ENCODE assay signal across 19 cellular contexts in the genomic region with DNA sequence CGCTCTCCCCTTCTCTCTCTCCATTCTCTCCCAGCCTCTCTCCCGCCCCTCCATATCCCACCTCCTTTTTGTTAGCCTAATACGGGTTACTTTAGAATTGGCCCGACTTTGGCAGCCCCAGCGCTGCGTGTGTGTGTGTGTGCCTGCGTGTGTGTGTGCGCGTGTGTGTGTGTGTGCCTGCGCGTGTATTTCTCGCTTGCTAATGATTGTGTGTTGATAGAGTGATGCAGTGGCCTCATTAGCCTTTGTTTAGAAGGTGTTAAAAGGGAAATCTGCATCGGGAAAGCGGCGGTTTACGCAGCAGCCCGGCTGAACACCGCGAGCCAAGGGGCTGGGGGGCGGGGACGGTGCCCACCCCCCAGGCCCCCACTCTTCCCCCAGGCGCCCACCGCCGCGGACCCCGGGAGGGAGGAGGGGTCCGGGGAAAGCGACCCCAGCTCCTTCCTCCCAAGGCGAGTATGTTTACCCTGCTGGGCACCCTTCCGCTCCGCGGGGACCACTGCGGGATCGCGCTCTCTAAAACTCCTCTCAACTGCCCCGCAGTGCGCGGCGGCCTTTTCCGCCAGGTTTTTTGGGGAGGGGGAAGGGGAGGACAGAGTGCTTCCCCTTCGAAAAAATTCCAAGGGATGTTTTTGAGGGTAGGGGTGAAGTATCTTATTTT. TPM values are rescaled to one million over a fixed set of nuclear protein-coding genes. Genes with fewer than 3 reads are reported as not detected.
DNase-seq lines count a peak whose midpoint lies in the region; ATAC-seq and TF ChIP-seq lines count a peak whose summit lies in the region.
"Had no signal": no experiment of that assay in that cellular context is flagged by ENCODE, and none has a peak within 500 bp of the region (broad histone marks: within the 10 kb centered on the region; RNA-seq: fewer than 3 reads in every experiment).

No MANE protein-coding gene starts in this region.

- H3K36me3 ChIP-seq in GM23338 (ENCODE audit: insufficient read depth) (no peaks in the 10 kb centered on the region; the same call in 1 of the 2 replicates), HUES48 (ENCODE audit: control insufficient read depth, insufficient read depth, low read length) (no peaks in the 10 kb centered on the region), endodermal cell (ENCODE audit: control insufficient read depth, insufficient read depth, low read length) (no peaks in the 10 kb centered on the region)
- H3K36me3 ChIP-seq: MG63 had no signal

- 0 to 1% methylated on average over 11 to 30 of the region's 41 CpGs for WGBS in endodermal cell (ENCODE audit: insufficient coverage in 1 of 2, insufficient read length in 1 of 2), 2 experiments

- H3K27ac ChIP-seq in GM23338 (ENCODE audit: low read depth) (no peak overlapping the region), HUES48 (ENCODE audit: low read depth, low read length) (peak overlapping the region; percentile 44), endodermal cell (ENCODE audit: low read depth, low read length) (no peak overlapping the region)
- H3K27ac ChIP-seq: RWPE1 had no signal

- H3K27me3 ChIP-seq in GM23338 (ENCODE audit: insufficient read depth) (peaks cover 95% of the 10 kb centered on the region), HUES48 (ENCODE audit: control insufficient read depth, insufficient read depth, low read length) (peaks cover 95% of the 10 kb centered on the region), endodermal cell (ENCODE audit: control insufficient read depth, insufficient read depth, low read length, poor library complexity, severe bottlenecking) (peaks cover 96% of the 10 kb centered on the region)

- peak overlapping the region; percentile 89 for H3K4me2 ChIP-seq in GM23338

- no peak overlapping the region for H3K9ac ChIP-seq in HUES48 (ENCODE audit: low read depth, low read length)
- no peak overlapping the region for H3K9ac ChIP-seq in endodermal cell (ENCODE audit: extremely low read depth, low read length, poor library complexity, severe bottlenecking)

- TF ChIP-seq CTCF in GM23338 (conservative IDR thresholded peaks at IDR 0.05; ENCODE audit: low read depth in 2 of 2): no peak
- no peak for TF ChIP-seq CTCF in endodermal cell (conservative IDR thresholded peaks at IDR 0.05)
- no peak for TF ChIP-seq CTCF in nephron progenitor cell (IDR thresholded peaks at IDR 0.05)

- H3K4me3 Mint-ChIP-seq in GM23338 (peak overlapping the region; percentile 64), endodermal cell (no peak overlapping the region), nephron progenitor cell (no peak overlapping the region)
- H3K4me3 Mint-ChIP-seq: CD4-positive, CD25-positive, alpha-beta regulatory T cell had no signal

- H3K4me1 Mint-ChIP-seq in GM23338: peaks cover 72% of the 10 kb centered on the region
- peaks cover 26% of the 10 kb centered on the region for H3K4me1 Mint-ChIP-seq in endodermal cell
- peaks cover 11% of the 10 kb centered on the region for H3K4me1 Mint-ChIP-seq in nephron progenitor cell

- no peaks in the 10 kb centered on the region for H3K79me2 ChIP-seq in GM23338 (replicated peaks; ENCODE audit: insufficient read depth)

- H3K4me1 ChIP-seq in GM23338 (ENCODE audit: insufficient read depth): peaks cover 67% of the 10 kb centered on the region
- peaks cover 67% of the 10 kb centered on the region for H3K4me1 ChIP-seq in HUES48 (ENCODE audit: control insufficient read depth, insufficient read depth, low read length)
- peaks cover 11% of the 10 kb centered on the region for H3K4me1 ChIP-seq in endodermal cell (ENCODE audit: control insufficient read depth, insufficient read depth, low read length)

- H3K9me2 ChIP-seq in GM23338 (ENCODE audit: insufficient read depth): no peaks in the 10 kb centered on the region

- H3F3A ChIP-seq in GM23338 (replicated peaks; ENCODE audit: low read depth): peaks cover 43% of the 10 kb centered on the region

- peaks cover 2% of the 10 kb centered on the region; the same call in 2 of the 3 replicates for H3K9me3 Mint-ChIP-seq in GM23338
- no peaks in the 10 kb centered on the region for H3K9me3 Mint-ChIP-seq in endodermal cell
- H3K9me3 Mint-ChIP-seq in nephron progenitor cell: no peaks in the 10 kb centered on the region

- ATAC-seq in GM23338 (peak; percentile 4), HG02938 (IDR thresholded peaks at IDR 0.05; ENCODE audit: unreplicated experiment) (no peak), GM19395 (IDR thresholded peaks at IDR 0.05; ENCODE audit: unreplicated experiment) (no peak), HG03469 (IDR thresholded peaks at IDR 0.05; ENCODE audit: unreplicated experiment) (no peak)
- ATAC-seq: HCT116, PC-3 had no signal

- DNase-seq in GM23338 (ENCODE audit: low spot score): peak; percentile 77
- peak; percentile 85 for DNase-seq in endodermal cell
- no peak for DNase-seq in nephron progenitor cell
- DNase-seq in NCI-H510A treated with DMSO at 0.1 percent for 48 hours (lab: John Stamatoyannopoulos, UW): no peak
- DNase-seq: CD4-positive, CD25-positive, alpha-beta regulatory T cell; EL; IMR-90; Karpas-422; MG63; NCI-H1092 treated with DMSO at 0.1 percent for 48 hours; NCI-H187; NCI-H69; PC-3 had no signal

- H3K27ac Mint-ChIP-seq in GM23338: no peak overlapping the region
- no peak overlapping the region for H3K27ac Mint-ChIP-seq in endodermal cell
- H3K27ac Mint-ChIP-seq in nephron progenitor cell: peak overlapping the region; percentile 59
- H3K27ac Mint-ChIP-seq: CD4-positive, CD25-positive, alpha-beta regulatory T cell had no signal

- H4K20me1 ChIP-seq in GM23338 (replicated peaks; ENCODE audit: insufficient read depth): peaks cover 15% of the 10 kb centered on the region

- no peaks in the 10 kb centered on the region for H3K36me3 Mint-ChIP-seq in GM23338 (ENCODE audit: low read depth)
- H3K36me3 Mint-ChIP-seq in endodermal cell (ENCODE audit: low read depth): no peaks in the 10 kb centered on the region
- H3K36me3 Mint-ChIP-seq in nephron progenitor cell (ENCODE audit: low read depth): no peaks in the 10 kb centered on the region
- H3K36me3 Mint-ChIP-seq: CD4-positive, CD25-positive, alpha-beta regulatory T cell had no signal

- H3K9me3 ChIP-seq in HUES48 (ENCODE audit: control insufficient read depth, insufficient read depth, low read length) (no peaks in the 10 kb centered on the region), endodermal cell (ENCODE audit: control insufficient read depth, low read length) (no peaks in the 10 kb centered on the region)

- H3K4me3 ChIP-seq in GM23338: peak overlapping the region; percentile 58
- H3K4me3 ChIP-seq in HUES48 (ENCODE audit: low read depth, low read length): peak overlapping the region; percentile 60
- H3K4me3 ChIP-seq in endodermal cell (ENCODE audit: low read length): no peak overlapping the region
- H3K4me3 ChIP-seq: MG63 had no signal

- 0 out of 2 replicates have a peak overlapping the region, but pooled peaks have one; percentile 52 for H2AFZ ChIP-seq in GM23338

- H3K27me3 Mint-ChIP-seq in GM23338 (ENCODE audit: insufficient read depth, low read depth, poor library complexity) (peaks cover 88% of the 10 kb centered on the region), endodermal cell (ENCODE audit: insufficient read depth) (peaks cover 96% of the 10 kb centered on the region), nephron progenitor cell (ENCODE audit: low read depth, poor library complexity) (peaks cover 100% of the 10 kb centered on the region)

TF ChIP-seq in GM23338, 12 proteins besides CTCF, POLR2A, EP300 and RAD21:
- TF ChIP-seq EZH2 (IDR thresholded peaks at IDR 0.05; ENCODE audit: low read depth, unreplicated experiment): peak; percentile 91
- no peak for TF ChIP-seq CREB1 (CRISPR knock-in tag; IDR thresholded peaks at IDR 0.05; ENCODE audit: low read depth)
- peak; percentile 21 for TF ChIP-seq EZH2phosphoT487 (IDR thresholded peaks at IDR 0.05; ENCODE audit: unreplicated experiment)
- TF ChIP-seq, protein P1, sequence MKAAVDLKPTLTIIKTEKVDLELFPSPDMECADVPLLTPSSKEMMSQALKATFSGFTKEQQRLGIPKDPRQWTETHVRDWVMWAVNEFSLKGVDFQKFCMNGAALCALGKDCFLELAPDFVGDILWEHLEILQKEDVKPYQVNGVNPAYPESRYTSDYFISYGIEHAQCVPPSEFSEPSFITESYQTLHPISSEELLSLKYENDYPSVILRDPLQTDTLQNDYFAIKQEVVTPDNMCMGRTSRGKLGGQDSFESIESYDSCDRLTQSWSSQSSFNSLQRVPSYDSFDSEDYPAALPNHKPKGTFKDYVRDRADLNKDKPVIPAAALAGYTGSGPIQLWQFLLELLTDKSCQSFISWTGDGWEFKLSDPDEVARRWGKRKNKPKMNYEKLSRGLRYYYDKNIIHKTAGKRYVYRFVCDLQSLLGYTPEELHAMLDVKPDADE (IDR thresholded peaks at IDR 0.05): peak; percentile 41; the same call in 1 of the 2 replicates

RNA-seq across cellular contexts. Expression of a gene that starts 6.8 kb away (rescaled TPM):
- total RNA-seq in GM23338 (2014; rRNA removed; shearing (Covaris generic)): not detected in 2 replicates
- polyA plus RNA-seq in GM23338 (2016; fragmentation: Nextera tagmentation; extraction: Ambion mirVana): 0.16 and 0.18 TPM in 2 replicates
- total RNA-seq in endodermal cell: under 1 TPM in 1 of 2 donors, not detected in 1; 0.18 TPM
- polyA plus RNA-seq in endodermal cell (2013, experiment 1 of 2): 8.2 TPM
- polyA plus RNA-seq in endodermal cell (2013, experiment 2 of 2): 7.5 TPM
- total RNA-seq: CD4-positive, CD25-positive, alpha-beta regulatory T cell; IMR-90 had no signal
- polyA plus RNA-seq: CD4-positive, CD25-positive, alpha-beta regulatory T cell; IMR-90 had no signal

RNA-seq across cellular contexts. Expression of a gene that starts 56.3 kb away (rescaled TPM):
- total RNA-seq in GM23338 (2014; rRNA removed; shearing (Covaris generic)): not detected in 2 replicates
- 0.45 TPM in 1 of 2 replicates, not detected in the other for polyA plus RNA-seq in GM23338 (2016; fragmentation: Nextera tagmentation; extraction: Ambion mirVana)
- 1 to 10 TPM; 2.4 to 5.7 TPM for total RNA-seq in endodermal cell
- polyA plus RNA-seq in endodermal cell (2013, experiment 1 of 2): 3.9 TPM
- 6.6 TPM for polyA plus RNA-seq in endodermal cell (2013, experiment 2 of 2)
- total RNA-seq: CD4-positive, CD25-positive, alpha-beta regulatory T cell had no signal

Comparison
In these comparisons a context has a peak if more than half of its experiments do, and no peak if none do; other contexts are left out.
1. DNase-seq: peak in GM23338 (single experiment) and endodermal cell (single experiment); none in nephron progenitor cell (single experiment) and NCI-H510A treated with DMSO at 0.1 percent for 48 hours (single experiment).